20 cellular contexts compared by ENCODE assay signal in the genomic region with DNA sequence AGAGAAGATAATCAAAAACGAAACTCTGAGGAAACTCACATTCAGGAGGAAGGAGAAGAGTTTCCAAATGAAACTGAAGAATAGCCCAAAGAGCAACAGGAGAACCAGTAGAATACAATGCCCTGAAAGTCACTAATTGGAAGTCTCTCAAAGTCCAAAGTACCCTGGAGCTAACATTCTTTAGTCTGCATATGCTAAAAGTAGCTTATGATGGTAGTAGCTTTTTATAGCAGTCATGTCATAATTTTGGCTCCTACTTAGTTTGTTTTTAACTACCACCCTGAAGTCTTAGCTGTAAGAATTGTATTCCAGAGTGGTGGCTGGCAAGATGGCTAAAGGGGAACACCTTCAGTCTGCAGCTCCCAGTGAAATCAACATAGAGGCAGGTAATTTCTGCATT.
"Had no signal": no experiment of that assay in that cellular context is flagged by ENCODE, and none has a peak within 500 bp of the region (broad histone marks: within the 10 kb centered on the region; RNA-seq: fewer than 3 reads in every experiment).

No MANE protein-coding gene starts in this region.

- DNase-seq: central memory CD4-positive, alpha-beta T cell; effector memory CD8-positive, alpha-beta T cell; foreskin fibroblast; glutamatergic neuron; kidney; left colon; naive thymus-derived CD8-positive, alpha-beta T cell; right lobe of liver; stimulated activated CD4-positive, alpha-beta T cell treated with anti-CD3 and anti-CD28 coated beads, Interleukin-2, amount 100 ng/mL, for 24 hours; stimulated activated CD4-positive, alpha-beta T cell treated with anti-CD3 and anti-CD28 coated beads, Interleukin-4, amount 100 ng/mL, for 4 hours; stimulated activated naive B cell treated with anti-CD40 and anti-IgM and Interleukin-4, amounts not matched to agents 10 μg/mL and 1 μg/mL and 100 μg/mL, for 72 hours; stimulated activated naive CD8-positive, alpha-beta T cell treated with anti-CD3 and anti-CD28 coated beads, Interleukin-15, amount 100 ng/mL, for 72 hours; testis; transverse colon had no signal

- H3K27ac ChIP-seq: epithelial cell of prostate, esophagus muscularis mucosa, gastroesophageal sphincter, hepatocyte, neutrophil, right lobe of liver, skin epidermis, testis, transverse colon had no signal

- ATAC-seq: effector memory CD8-positive, alpha-beta T cell; gastroesophageal sphincter; left colon; naive thymus-derived CD8-positive, alpha-beta T cell; right lobe of liver; stimulated activated naive B cell treated with anti-CD40 and anti-IgM and Interleukin-4, amounts not matched to agents 10 μg/mL and 1 μg/mL and 100 μg/mL, for 72 hours; stimulated activated naive CD8-positive, alpha-beta T cell treated with anti-CD3 and anti-CD28 coated beads, Interleukin-15, amount 100 ng/mL, for 72 hours had no signal

- H3K79me2 ChIP-seq: hepatocyte had no signal

- H2AFZ ChIP-seq: hepatocyte had no signal

- H3K4me2 ChIP-seq: hepatocyte had no signal

- H3K4me1 ChIP-seq: esophagus muscularis mucosa, gastroesophageal sphincter, right lobe of liver, testis, transverse colon had no signal

- H3K4me3 ChIP-seq: esophagus muscularis mucosa, gastroesophageal sphincter, hepatocyte, right lobe of liver, skin epidermis, testis, transverse colon had no signal

- H3K36me3 ChIP-seq: esophagus muscularis mucosa, gastroesophageal sphincter, neutrophil, right lobe of liver, transverse colon had no signal

- H3K9me3 ChIP-seq: gastroesophageal sphincter, neutrophil, right lobe of liver, testis, transverse colon had no signal

- H3K27me3 ChIP-seq: esophagus muscularis mucosa, gastroesophageal sphincter, hepatocyte, neutrophil, right lobe of liver, testis, transverse colon had no signal
